Comparison of ENCODE assay signal across 6 cellular contexts in the genomic region with DNA sequence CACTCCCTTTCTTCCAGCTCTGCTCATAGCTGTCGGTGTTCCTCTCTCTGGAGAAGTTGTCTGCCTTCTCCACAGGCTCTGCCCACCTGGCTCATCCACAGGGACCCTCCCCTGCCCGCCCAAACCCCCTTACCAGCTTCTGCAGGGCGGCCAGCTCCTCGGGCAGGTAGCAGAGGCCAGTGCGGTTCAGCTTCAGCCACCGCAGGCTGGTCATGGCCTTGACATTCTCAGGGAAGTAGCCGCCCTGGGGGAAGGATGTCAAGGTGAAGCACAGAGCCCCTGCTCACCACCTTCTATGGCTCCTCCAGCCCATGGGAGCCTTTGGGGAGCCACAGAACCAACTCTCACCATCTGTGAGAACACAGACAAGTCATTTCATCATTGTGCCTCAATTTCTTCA. TPM values are rescaled to one million over a fixed set of nuclear protein-coding genes. Genes with fewer than 3 reads are reported as not detected.
A peak's percentile ranks its signal among the peaks of the same experiment; 100 is the strongest.
DNase-seq lines count a peak whose midpoint lies in the region; ATAC-seq and TF ChIP-seq lines count a peak whose summit lies in the region.

No MANE protein-coding gene starts in this region.

- DNase-seq in CD8-positive, alpha-beta memory T cell = no peak
- DNase-seq in activated CD8-positive, alpha-beta T cell treated with anti-CD3 and anti-CD28 coated beads for 36 hours = no peak
- no peak for DNase-seq in GM20000 (ENCODE audit: low spot score)

- POLR2A ChIA-PET in CD8-positive, alpha-beta memory T cell (lab: Charles Lee) = no interaction called here
- POLR2A ChIA-PET in activated CD8-positive, alpha-beta T cell treated with anti-CD3 and anti-CD28 coated beads for 36 hours (lab: Charles Lee) = interaction anchor here (0.6 to 1.7 kb wide), 3 partner anchors 9 to 27 kb away, joined by 3 to 4 read pairs (median 3); no protein-coding TSS in a partner anchor

- peak overlapping the region; percentile 82 for H3K9ac ChIP-seq in muscle layer of colon (ENCODE audit: low read length)

- no peaks in the 10 kb centered on the region for H3K27me3 Mint-ChIP-seq in CD8-positive, alpha-beta memory T cell
- no peaks in the 10 kb centered on the region for H3K27me3 Mint-ChIP-seq in activated CD8-positive, alpha-beta T cell treated with anti-CD3 and anti-CD28 coated beads for 36 hours

- ATAC-seq in activated CD8-positive, alpha-beta T cell treated with anti-CD3 and anti-CD28 coated beads for 36 hours = no peak
- ATAC-seq in HG03175 (IDR thresholded peaks at IDR 0.05; ENCODE audit: unreplicated experiment) (no peak), GM21381 (IDR thresholded peaks at IDR 0.05; ENCODE audit: unreplicated experiment) (no peak)

- intact Hi-C loops in activated CD8-positive, alpha-beta T cell treated with anti-CD3 and anti-CD28 coated beads for 36 hours (cut with micrococcal nuclease) = no loop called here

- CTCF ChIA-PET in CD8-positive, alpha-beta memory T cell (lab: Charles Lee) = interaction anchor here (1.2 to 1.6 kb wide), 2 partner anchors 8 to 40 kb away, joined by 3 to 4 read pairs; no protein-coding TSS in a partner anchor
- CTCF ChIA-PET in activated CD8-positive, alpha-beta T cell treated with anti-CD3 and anti-CD28 coated beads for 36 hours (lab: Charles Lee) = interaction anchor here (0.6 kb wide), 1 partner anchor 8 kb away, joined by 3 read pairs; no protein-coding TSS in a partner anchor

- H3K4me3 ChIP-seq in CD8-positive, alpha-beta memory T cell (ENCODE audit: low read length) = peak overlapping the region; percentile 84
- peak overlapping the region in 1 of 2 donors; percentile 96 for H3K4me3 ChIP-seq in muscle layer of colon (ENCODE audit: low read depth in 1 of 2, low read length in 2 of 2)

- H3K36me3 Mint-ChIP-seq in CD8-positive, alpha-beta memory T cell = peaks cover 0 to 56% (median 0%) of the 10 kb centered on the region in 3 donors
- peaks cover 8% of the 10 kb centered on the region for H3K36me3 Mint-ChIP-seq in activated CD8-positive, alpha-beta T cell treated with anti-CD3 and anti-CD28 coated beads for 36 hours (ENCODE audit: low read depth)

- peaks cover 29 to 50% (median 38%) of the 10 kb centered on the region in 3 donors for H3K4me1 Mint-ChIP-seq in CD8-positive, alpha-beta memory T cell
- H3K4me1 Mint-ChIP-seq in activated CD8-positive, alpha-beta T cell treated with anti-CD3 and anti-CD28 coated beads for 36 hours (ENCODE audit: low read depth) = peaks cover 32% of the 10 kb centered on the region

- TF ChIP-seq CTCF in activated CD8-positive, alpha-beta T cell treated with anti-CD3 and anti-CD28 coated beads for 36 hours (IDR thresholded peaks at IDR 0.05) = no peak
- no peak for TF ChIP-seq CTCF in GM20000 (IDR thresholded peaks at IDR 0.05; ENCODE audit: extremely low read depth, missing control alignments)

- H3K4me3 Mint-ChIP-seq in CD8-positive, alpha-beta memory T cell = peak overlapping the region; percentile 85 to 97 (median 96)
- H3K4me3 Mint-ChIP-seq in activated CD8-positive, alpha-beta T cell treated with anti-CD3 and anti-CD28 coated beads for 36 hours = peak overlapping the region; percentile 94

- no peaks in the 10 kb centered on the region for H3K9me3 Mint-ChIP-seq in CD8-positive, alpha-beta memory T cell
- H3K9me3 Mint-ChIP-seq in activated CD8-positive, alpha-beta T cell treated with anti-CD3 and anti-CD28 coated beads for 36 hours = no peaks in the 10 kb centered on the region

- no peaks in the 10 kb centered on the region for H3K9me3 ChIP-seq in CD8-positive, alpha-beta memory T cell (ENCODE audit: low read length)
- no peaks in the 10 kb centered on the region for H3K9me3 ChIP-seq in muscle layer of colon (ENCODE audit: low read length)

- H3K27ac Mint-ChIP-seq in CD8-positive, alpha-beta memory T cell = peak overlapping the region; percentile 47 to 99 (median 79)
- peak overlapping the region; percentile 78 for H3K27ac Mint-ChIP-seq in activated CD8-positive, alpha-beta T cell treated with anti-CD3 and anti-CD28 coated beads for 36 hours

- no peak overlapping the region for H3K27ac ChIP-seq in CD8-positive, alpha-beta memory T cell (ENCODE audit: low read depth, low read length)
- H3K27ac ChIP-seq in muscle layer of colon (ENCODE audit: low read depth, low read length) = no peak overlapping the region

- H3K27me3 ChIP-seq in CD8-positive, alpha-beta memory T cell (ENCODE audit: insufficient read depth, low read length, poor library complexity, severe bottlenecking) = no peaks in the 10 kb centered on the region
- H3K27me3 ChIP-seq in muscle layer of colon (ENCODE audit: control insufficient read depth in 1 of 2, insufficient read depth in 2 of 2, low read length in 2 of 2) = no peaks in the 10 kb centered on the region

- peaks cover 44% of the 10 kb centered on the region for H3K4me1 ChIP-seq in CD8-positive, alpha-beta memory T cell (ENCODE audit: insufficient read depth, low read length)
- peaks cover 28% of the 10 kb centered on the region for H3K4me1 ChIP-seq in muscle layer of colon (ENCODE audit: insufficient read depth, low read length)

- H3K36me3 ChIP-seq in CD8-positive, alpha-beta memory T cell (ENCODE audit: insufficient read depth, low read length) = peaks cover 28% of the 10 kb centered on the region
- H3K36me3 ChIP-seq in muscle layer of colon (ENCODE audit: insufficient read depth, low read length) = peaks cover 50% of the 10 kb centered on the region

RNA-seq across cellular contexts. Expression of a gene that starts 1.8 kb away (rescaled TPM):
- 100 to 1,000 TPM; 278 to 299 TPM for total RNA-seq in CD8-positive, alpha-beta memory T cell
- 216 TPM for polyA plus RNA-seq in CD8-positive, alpha-beta memory T cell
- total RNA-seq in activated CD8-positive, alpha-beta T cell treated with anti-CD3 and anti-CD28 coated beads for 36 hours = 100 to 1,000 TPM; 276 to 281 TPM

RNA-seq across cellular contexts. Expression of a gene that starts 3.7 kb away (rescaled TPM):
- 1 to 10 TPM; 5.5 to 5.6 TPM for total RNA-seq in CD8-positive, alpha-beta memory T cell
- 14.1 TPM for polyA plus RNA-seq in CD8-positive, alpha-beta memory T cell
- 1 to 10 TPM; 5.5 to 6.2 TPM for total RNA-seq in activated CD8-positive, alpha-beta T cell treated with anti-CD3 and anti-CD28 coated beads for 36 hours

RNA-seq across cellular contexts. Expression of a gene that starts 31.3 kb away (rescaled TPM):
- 10 to 100 TPM; 24.3 to 26.3 TPM for total RNA-seq in CD8-positive, alpha-beta memory T cell
- polyA plus RNA-seq in CD8-positive, alpha-beta memory T cell = 1.5 TPM
- 10 to 100 TPM; 15.1 to 17.6 TPM for total RNA-seq in activated CD8-positive, alpha-beta T cell treated with anti-CD3 and anti-CD28 coated beads for 36 hours

RNA-seq across cellular contexts. Expression of a gene that starts 58.0 kb away (rescaled TPM):
- total RNA-seq in CD8-positive, alpha-beta memory T cell = 10 to 100 TPM; 69.7 to 72.8 TPM
- polyA plus RNA-seq in CD8-positive, alpha-beta memory T cell = 21.7 TPM
- total RNA-seq in activated CD8-positive, alpha-beta T cell treated with anti-CD3 and anti-CD28 coated beads for 36 hours = 10 to 100 TPM; 61.8 to 65.7 TPM

RNA-seq across cellular contexts. Expression of a gene that starts 58.3 kb away (rescaled TPM):
- 10 to 100 TPM; 26.7 to 26.9 TPM for total RNA-seq in CD8-positive, alpha-beta memory T cell
- polyA plus RNA-seq in CD8-positive, alpha-beta memory T cell = 4.9 TPM
- 10 to 100 TPM; 12.9 to 13.7 TPM for total RNA-seq in activated CD8-positive, alpha-beta T cell treated with anti-CD3 and anti-CD28 coated beads for 36 hours
